Comparison of ENCODE assay signal across 8 cellular contexts in the genomic region with DNA sequence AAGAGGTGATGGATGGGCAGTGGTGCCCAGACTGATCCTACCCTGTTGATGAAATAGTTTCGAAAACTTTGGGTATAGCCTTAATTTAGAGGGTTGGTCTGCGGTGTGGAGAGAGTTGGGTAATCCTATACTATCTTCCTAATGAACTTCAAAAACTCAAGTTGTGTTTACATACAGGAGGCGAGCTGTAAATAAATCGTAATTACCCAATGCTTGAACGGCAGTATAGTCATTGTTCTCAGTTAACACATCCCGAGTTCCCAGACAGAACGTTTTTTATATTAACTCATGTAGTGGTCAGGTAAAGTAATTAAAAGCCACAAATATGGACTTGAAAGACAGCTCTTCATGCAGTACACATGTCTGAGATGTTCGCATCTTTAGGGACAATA. TPM values are rescaled to one million over a fixed set of nuclear protein-coding genes. Genes with fewer than 3 reads are reported as not detected.
DNase-seq lines count a peak whose midpoint lies in the region; ATAC-seq and TF ChIP-seq lines count a peak whose summit lies in the region.

No MANE protein-coding gene starts in this region.

- peak overlapping the region; percentile 74 for H3K4me3 Mint-ChIP-seq in Calu3 (ENCODE audit: low read depth, unreplicated experiment)
- peak overlapping the region; percentile 87 for H3K4me3 Mint-ChIP-seq in activated naive CD8-positive, alpha-beta T cell treated with anti-CD3 and anti-CD28 coated beads for 36 hours
- peak overlapping the region; percentile 96 for H3K4me3 Mint-ChIP-seq in stimulated activated naive CD8-positive, alpha-beta T cell treated with anti-CD3 and anti-CD28 coated beads, Interleukin-15, amount 100 ng/mL, for 72 hours

- peaks cover 12% of the 10 kb centered on the region; the same call in 1 of the 2 replicates for H3K4me1 ChIP-seq in iPS-20b (ENCODE audit: insufficient read depth, low read length)

- peak overlapping the region; percentile 95 for H3K4me3 ChIP-seq in iPS-20b (ENCODE audit: low read length)

- H3K36me3 Mint-ChIP-seq in Calu3 (ENCODE audit: insufficient read depth, unreplicated experiment): peaks cover 24% of the 10 kb centered on the region
- H3K36me3 Mint-ChIP-seq in activated naive CD8-positive, alpha-beta T cell treated with anti-CD3 and anti-CD28 coated beads for 36 hours: peaks cover 8% of the 10 kb centered on the region

- H3K9ac ChIP-seq in iPS-20b (ENCODE audit: low read depth, low read length): peak overlapping the region; percentile 95

- peaks cover 9% of the 10 kb centered on the region for H3K27me3 ChIP-seq in iPS-20b (ENCODE audit: insufficient read depth, low read length)

- CTCF ChIA-PET in Calu3 (lab: Charles Lee): interaction anchor here (0.5 to 1.5 kb wide), 5 partner anchors 52 to 626 kb away, joined by 3 to 8 read pairs (median 3); no protein-coding TSS in a partner anchor

- no peak for TF ChIP-seq CTCF in Calu3 (IDR thresholded peaks at IDR 0.05; ENCODE audit: unreplicated experiment)

- H3K9me3 ChIP-seq in KOPT-K1 (ENCODE audit: insufficient read depth, low read length, poor library complexity, severe bottlenecking) (no peaks in the 10 kb centered on the region), iPS-20b (ENCODE audit: insufficient read depth, low read depth, low read length) (no peaks in the 10 kb centered on the region)

- peak overlapping the region; percentile 67 for H3K27ac Mint-ChIP-seq in Calu3 (ENCODE audit: unreplicated experiment)
- H3K27ac Mint-ChIP-seq in activated naive CD8-positive, alpha-beta T cell treated with anti-CD3 and anti-CD28 coated beads for 36 hours: peak overlapping the region; percentile 86
- H3K27ac Mint-ChIP-seq in stimulated activated naive CD8-positive, alpha-beta T cell treated with anti-CD3 and anti-CD28 coated beads, Interleukin-15, amount 100 ng/mL, for 72 hours: peak overlapping the region; percentile 97 to 99

- no peaks in the 10 kb centered on the region for H3K27me3 Mint-ChIP-seq in Calu3 (ENCODE audit: unreplicated experiment)
- H3K27me3 Mint-ChIP-seq in activated naive CD8-positive, alpha-beta T cell treated with anti-CD3 and anti-CD28 coated beads for 36 hours: peaks cover 4% of the 10 kb centered on the region
- H3K27me3 Mint-ChIP-seq in stimulated activated naive CD8-positive, alpha-beta T cell treated with anti-CD3 and anti-CD28 coated beads, Interleukin-15, amount 100 ng/mL, for 72 hours: no peaks in the 10 kb centered on the region

- intact Hi-C loops in Calu3 (cut with micrococcal nuclease; ENCODE audit: unreplicated experiment): no loop called here

- DNase-seq in Calu3: no peak
- DNase-seq in activated naive CD8-positive, alpha-beta T cell treated with anti-CD3 and anti-CD28 coated beads for 36 hours: no peak
- no peak for DNase-seq in stimulated activated naive CD8-positive, alpha-beta T cell treated with anti-CD3 and anti-CD28 coated beads, Interleukin-15, amount 100 ng/mL, for 72 hours
- no peak for DNase-seq in amygdala (lab: John Stamatoyannopoulos, UW)
- DNase-seq in islet precursor cell: no peak
- no peak for DNase-seq in HK-2 (ENCODE audit: unreplicated experiment)

- H3K4me1 Mint-ChIP-seq in Calu3 (ENCODE audit: low read depth, unreplicated experiment): peaks cover 17% of the 10 kb centered on the region
- peaks cover 47% of the 10 kb centered on the region for H3K4me1 Mint-ChIP-seq in activated naive CD8-positive, alpha-beta T cell treated with anti-CD3 and anti-CD28 coated beads for 36 hours
- peaks cover 56% of the 10 kb centered on the region for H3K4me1 Mint-ChIP-seq in stimulated activated naive CD8-positive, alpha-beta T cell treated with anti-CD3 and anti-CD28 coated beads, Interleukin-15, amount 100 ng/mL, for 72 hours

- no peak for ATAC-seq in stimulated activated naive CD8-positive, alpha-beta T cell treated with anti-CD3 and anti-CD28 coated beads, Interleukin-15, amount 100 ng/mL, for 72 hours

- H3K36me3 ChIP-seq in KOPT-K1 (ENCODE audit: insufficient read depth, low read length) (no peaks in the 10 kb centered on the region), iPS-20b (ENCODE audit: insufficient read depth, low read depth, low read length) (no peaks in the 10 kb centered on the region)

- H3K27ac ChIP-seq in KOPT-K1 (ENCODE audit: low read depth, low read length, poor library complexity, severe bottlenecking) (peak overlapping the region; percentile 84), iPS-20b (ENCODE audit: low read length) (peak overlapping the region; percentile 40)

- no TSS peak for BruUV-seq in Calu3 (replicated peaks; lab: Mats Ljungman, UMichigan)

- H3K9me3 Mint-ChIP-seq in Calu3 (ENCODE audit: low read depth, unreplicated experiment): no peaks in the 10 kb centered on the region
- no peaks in the 10 kb centered on the region for H3K9me3 Mint-ChIP-seq in activated naive CD8-positive, alpha-beta T cell treated with anti-CD3 and anti-CD28 coated beads for 36 hours
- no peaks in the 10 kb centered on the region for H3K9me3 Mint-ChIP-seq in stimulated activated naive CD8-positive, alpha-beta T cell treated with anti-CD3 and anti-CD28 coated beads, Interleukin-15, amount 100 ng/mL, for 72 hours

RNA-seq across cellular contexts. Expression of a gene that starts 1.5 kb away (rescaled TPM):
- total RNA-seq in Calu3 (2022): 28.8 and 33.9 TPM in 2 replicates
- 10 to 100 TPM; 45.8 to 47.5 TPM for total RNA-seq in activated naive CD8-positive, alpha-beta T cell treated with anti-CD3 and anti-CD28 coated beads for 36 hours

RNA-seq across cellular contexts. Expression of a gene that starts 49.2 kb away (rescaled TPM):
- total RNA-seq in Calu3 (2022): 85.2 and 89.7 TPM in 2 replicates
- total RNA-seq in activated naive CD8-positive, alpha-beta T cell treated with anti-CD3 and anti-CD28 coated beads for 36 hours: 10 to 100 TPM; 66.7 to 68.8 TPM
